ENCODE assay signal across 8 cellular contexts in genomic region chrX:153032397-153033118, GRCh38.
DNase-seq lines count a peak whose midpoint lies in the region; FAIRE-seq and TF ChIP-seq lines count a peak whose summit lies in the region.

No MANE protein-coding gene starts in this region.

- DNase-seq in ELF-1 (ENCODE audit: low read depth, low spot score) (peak; percentile 88), H54 (ENCODE audit: insufficient read length, low spot score) (peak; percentile 53), NAMALWA (ENCODE audit: low spot score) (peak; percentile 56), UCSD-AML1 (lab: John Stamatoyannopoulos, UW; ENCODE audit: unreplicated experiment) (peak; percentile 70), brain microvascular endothelial cell (peak; percentile 25), NCI-H526 treated with DMSO at 0.1 percent for 48 hours (lab: John Stamatoyannopoulos, UW) (no peak)
- peak; percentile 29 to 58 for DNase-seq in stimulated activated CD4-positive, alpha-beta T cell treated with anti-CD3 and anti-CD28 coated beads, Interleukin-12 subunit alpha, Interleukin-12 subunit beta, amount 100 ng/mL, for 24 hours (ENCODE audit: low read depth in 2 of 2)

- in situ Hi-C loops in brain microvascular endothelial cell (cut with HindIII; ENCODE audit: low pct_ligation_motif_present, low sequenced_read_pairs): no loop called here

- no peaks in the 10 kb centered on the region for H3K36me3 ChIP-seq in brain microvascular endothelial cell (replicated peaks)

- TF ChIP-seq CTCF in brain microvascular endothelial cell (IDR thresholded peaks at IDR 0.05; ENCODE audit: low read depth, low read length, missing control alignments): peak; percentile 78

- H3K4me3 ChIP-seq in brain microvascular endothelial cell (ENCODE audit: low read depth, low read length): peak overlapping the region; percentile 36

- no peak for TF ChIP-seq POLR2A in H54 (IDR thresholded peaks at IDR 0.05; ENCODE audit: low read depth, low read length)

- no peaks in the 10 kb centered on the region for H3K27me3 ChIP-seq in brain microvascular endothelial cell (replicated peaks)

- H3K27ac ChIP-seq in brain microvascular endothelial cell: no peak overlapping the region

- FAIRE-seq in H54 (lab: Jason Lieb, UNC): no peak
- FAIRE-seq in islet of Langerhans (lab: Jason Lieb, UNC): peak; percentile 62
